Comparison of ENCODE assay signal across 7 cellular contexts in genomic region chr4:144174401-144175067, GRCh38. TPM values are rescaled to one million over a fixed set of nuclear protein-coding genes. Genes with fewer than 3 reads are reported as not detected.
DNase-seq lines count a peak whose midpoint lies in the region; ATAC-seq and TF ChIP-seq lines count a peak whose summit lies in the region.

No MANE protein-coding gene starts in this region.

- no peak overlapping the region for H3K4me3 Mint-ChIP-seq in activated naive CD4-positive, alpha-beta T cell treated with anti-CD3 and anti-CD28 coated beads, Interleukin-2, amount 10 ng/mL, durations not matched to agents 7 days and 5 days

- peak; percentile 60 for ATAC-seq in GM19043 (IDR thresholded peaks at IDR 0.05; ENCODE audit: low read depth, unreplicated experiment)
- ATAC-seq in HG03103 (IDR thresholded peaks at IDR 0.05; ENCODE audit: low read depth, unreplicated experiment) = peak; percentile 63

- peak overlapping the region; percentile 76 for H3K27ac Mint-ChIP-seq in activated naive CD4-positive, alpha-beta T cell treated with anti-CD3 and anti-CD28 coated beads, Interleukin-2, amount 10 ng/mL, durations not matched to agents 7 days and 5 days

- H3K4me1 Mint-ChIP-seq in activated naive CD4-positive, alpha-beta T cell treated with anti-CD3 and anti-CD28 coated beads, Interleukin-2, amount 10 ng/mL, durations not matched to agents 7 days and 5 days = peaks cover 17% of the 10 kb centered on the region

- DNase-seq in DMS79 (lab: John Stamatoyannopoulos, UW) (peak; percentile 0), NCI-H2171 treated with DMSO at 0.1 percent for 48 hours (lab: John Stamatoyannopoulos, UW) (peak; percentile 19), glomerular endothelial cell (ENCODE audit: extremely low read depth, low read depth, low spot score) (peak; percentile 64), retinal pigment epithelial cell (ENCODE audit: low read depth) (no peak)
- DNase-seq in activated naive CD4-positive, alpha-beta T cell treated with anti-CD3 and anti-CD28 coated beads, Interleukin-2, amount 10 ng/mL, durations not matched to agents 7 days and 5 days = peak; percentile 29

- H3K9me3 Mint-ChIP-seq in activated naive CD4-positive, alpha-beta T cell treated with anti-CD3 and anti-CD28 coated beads, Interleukin-2, amount 10 ng/mL, durations not matched to agents 7 days and 5 days = no peaks in the 10 kb centered on the region

- peak; percentile 37 for TF ChIP-seq CTCF in retinal pigment epithelial cell (conservative IDR thresholded peaks at IDR 0.05; ENCODE audit: low read depth, low read length)

- CTCF ChIA-PET in activated naive CD4-positive, alpha-beta T cell treated with anti-CD3 and anti-CD28 coated beads, Interleukin-2, amount 10 ng/mL, durations not matched to agents 7 days and 5 days (lab: Charles Lee) = interaction anchor here (0.6 to 1.2 kb wide), 7 partner anchors 611 to 1442 kb away, joined by 3 to 4 read pairs (median 3); no protein-coding TSS in a partner anchor

- no peak overlapping the region for H3K4me3 ChIP-seq in retinal pigment epithelial cell (ENCODE audit: low read length)

- H3K27me3 Mint-ChIP-seq in activated naive CD4-positive, alpha-beta T cell treated with anti-CD3 and anti-CD28 coated beads, Interleukin-2, amount 10 ng/mL, durations not matched to agents 7 days and 5 days = no peaks in the 10 kb centered on the region

- no peaks in the 10 kb centered on the region for H3K36me3 Mint-ChIP-seq in activated naive CD4-positive, alpha-beta T cell treated with anti-CD3 and anti-CD28 coated beads, Interleukin-2, amount 10 ng/mL, durations not matched to agents 7 days and 5 days

RNA-seq across cellular contexts. Expression of gene GYPA, which starts 34.0 kb away (rescaled TPM):
- not detected in 2 replicates for total RNA-seq in glomerular endothelial cell
